ENCODE assay signal across 10 cellular contexts in the genomic region with DNA sequence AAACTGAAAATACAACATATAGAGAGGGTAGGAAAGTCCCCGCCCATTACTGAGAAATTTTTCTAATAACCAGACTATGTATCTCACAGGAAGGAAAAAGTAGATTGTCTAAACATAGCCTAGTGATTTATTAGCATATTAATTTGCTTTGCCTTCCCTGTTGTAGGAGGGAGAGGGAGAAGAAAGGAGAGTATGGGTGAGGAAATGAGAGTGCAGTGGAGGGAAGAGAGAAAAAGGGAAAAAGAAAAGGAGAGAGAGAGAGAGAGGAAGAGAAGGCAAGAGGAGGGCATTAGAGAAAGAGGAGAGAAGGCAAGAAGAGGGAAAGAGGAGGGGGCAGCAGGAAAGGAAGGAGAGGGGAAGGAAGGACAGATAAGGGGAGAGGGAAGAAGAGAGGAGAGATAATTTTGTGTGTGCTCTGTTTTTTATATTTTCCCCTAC. TPM values are rescaled to one million over a fixed set of nuclear protein-coding genes. Genes with fewer than 3 reads are reported as not detected.
DNase-seq lines count a peak whose midpoint lies in the region; TF ChIP-seq lines count a peak whose summit lies in the region.
"Had no signal": no experiment of that assay in that cellular context is flagged by ENCODE, and none has a peak within 500 bp of the region (broad histone marks: within the 10 kb centered on the region; RNA-seq: fewer than 3 reads in every experiment).

No MANE protein-coding gene starts in this region.

- no peak overlapping the region for H2BK12ac ChIP-seq in H9 (ENCODE audit: insufficient read length, low read depth, low read length)

- H3K14ac ChIP-seq in H9 (ENCODE audit: insufficient read depth, low read length): no peak overlapping the region

- no peak overlapping the region for H2AFZ ChIP-seq in H9 (ENCODE audit: low read length)

- no peaks in the 10 kb centered on the region for H3K23me2 ChIP-seq in H9 (ENCODE audit: insufficient read length, low read depth, low read length, poor library complexity, severe bottlenecking)

- TF ChIP-seq CTCF in Calu3 (IDR thresholded peaks at IDR 0.05; ENCODE audit: unreplicated experiment) (no peak), H9 (conservative IDR thresholded peaks at IDR 0.05) (no peak), breast epithelium (IDR thresholded peaks at IDR 0.05) (no peak), neutrophil (IDR thresholded peaks at IDR 0.05) (no peak)

- H3K4me1 ChIP-seq in H9 (ENCODE audit: insufficient read depth, low read length): no peaks in the 10 kb centered on the region
- H3K4me1 ChIP-seq in breast epithelium: no peaks in the 10 kb centered on the region
- peaks cover 0 to 3% of the 10 kb centered on the region in 2 experiments for H3K4me1 ChIP-seq in neutrophil (ENCODE audit: control insufficient read depth in 1 of 2, insufficient read depth in 1 of 2, low read depth in 1 of 2, low read length in 1 of 2)
- H3K4me1 ChIP-seq: BE2C had no signal

- no peak overlapping the region for H2BK5ac ChIP-seq in H9 (ENCODE audit: insufficient read length, low read length)

- no peaks in the 10 kb centered on the region for H3K79me1 ChIP-seq in H9 (ENCODE audit: insufficient read depth, low read depth, low read length, poor library complexity, severe bottlenecking)

- no peak overlapping the region for H3K4ac ChIP-seq in H9 (ENCODE audit: low read depth, low read length)

- H3K4me2 ChIP-seq in H9 (ENCODE audit: insufficient read depth, insufficient read length, low read length): no peak overlapping the region

- H3K27ac ChIP-seq in H9 (ENCODE audit: insufficient read length, low read depth, low read length) (no peak overlapping the region), breast epithelium (peak overlapping the region; percentile 83 to 86), neutrophil (peak overlapping the region; percentile 61)

- H3K56ac ChIP-seq in H9 (ENCODE audit: insufficient read length, low read depth, low read length): no peak overlapping the region

- H3K79me2 ChIP-seq in H9 (ENCODE audit: insufficient read depth, low read length): no peaks in the 10 kb centered on the region

- H3K27me3 Mint-ChIP-seq in Calu3 (ENCODE audit: unreplicated experiment) (no peaks in the 10 kb centered on the region), H9 (ENCODE audit: low read depth) (no peaks in the 10 kb centered on the region)

- no peaks in the 10 kb centered on the region for H4K20me1 ChIP-seq in H9 (ENCODE audit: control insufficient read depth, insufficient read depth, insufficient read length)

- no peaks in the 10 kb centered on the region for H3K36me3 ChIP-seq in breast epithelium
- no peaks in the 10 kb centered on the region for H3K36me3 ChIP-seq in neutrophil
- H3K36me3 ChIP-seq: BE2C had no signal

- intact Hi-C loops in Calu3 (cut with micrococcal nuclease; ENCODE audit: unreplicated experiment): no loop called here
- intact Hi-C loops in breast epithelium (cut with DNase I; ENCODE audit: low total_unique reads): no loop called here
- intact Hi-C loops in head of caudate nucleus (cut with DNase I): no loop called here

- H3T11ph ChIP-seq in H9 (ENCODE audit: low read length): no peak overlapping the region

- no peaks in the 10 kb centered on the region for H3K27me3 ChIP-seq in H9 (ENCODE audit: insufficient read depth, low read length)
- no peaks in the 10 kb centered on the region for H3K27me3 ChIP-seq in breast epithelium
- no peaks in the 10 kb centered on the region for H3K27me3 ChIP-seq in neutrophil
- H3K27me3 ChIP-seq: BE2C had no signal

- H4K5ac ChIP-seq in H9 (ENCODE audit: insufficient read length, low read depth, low read length): no peak overlapping the region

- no TSS peak for BruUV-seq in Calu3 (replicated peaks; lab: Mats Ljungman, UMichigan)

- no peak overlapping the region for H3K18ac ChIP-seq in H9 (ENCODE audit: insufficient read length, low read depth, low read length)

- CTCF ChIA-PET in Calu3 (lab: Charles Lee): interaction anchor here (0.9 to 2.0 kb wide), 8 partner anchors 8 to 192 kb away, joined by 3 to 11 read pairs (median 5); no protein-coding TSS in a partner anchor

- no peak overlapping the region for H3K9ac ChIP-seq in H9 (ENCODE audit: extremely low read depth, insufficient read length, low read length)

- H3K4me3 ChIP-seq in breast epithelium: no peak overlapping the region
- no peak overlapping the region for H3K4me3 ChIP-seq in neutrophil (ENCODE audit: low read depth in 1 of 2, low read length in 1 of 2)

- no CpG with 5 or more reads among the region's 1 CpG for WGBS in H9 (ENCODE audit: extremely low coverage, insufficient read length, low lambda C conversion rate)

- no peak for TF ChIP-seq POLR2A in breast epithelium (IDR thresholded peaks at IDR 0.05)

- H3K9me3 ChIP-seq in H9 (ENCODE audit: control insufficient read depth, low read depth, low read length) (no peaks in the 10 kb centered on the region), breast epithelium (no peaks in the 10 kb centered on the region), neutrophil (no peaks in the 10 kb centered on the region)
- H3K9me3 ChIP-seq: BE2C had no signal

- H3K9me3 Mint-ChIP-seq in Calu3 (ENCODE audit: low read depth, unreplicated experiment) (no peaks in the 10 kb centered on the region), H9 (no peaks in the 10 kb centered on the region; a peak in 1 of 5 replicates)

- no peak overlapping the region for H3K23ac ChIP-seq in H9 (ENCODE audit: insufficient read length, low read depth, low read length)

- H2BK120ac ChIP-seq in H9 (ENCODE audit: low read depth, low read length, poor library complexity, severe bottlenecking): no peak overlapping the region

- no peak overlapping the region for H4K8ac ChIP-seq in H9 (replicated peaks; ENCODE audit: insufficient read length, low read depth, low read length)

- H3K27ac Mint-ChIP-seq in Calu3 (ENCODE audit: unreplicated experiment) (peak overlapping the region; percentile 97), H9 (peak overlapping the region in 2 of 3 experiments; percentile 72 to 85; a peak in 3 of 7 replicates)

- H2AK5ac ChIP-seq in H9 (ENCODE audit: insufficient read length, low read length): no peak overlapping the region

- peaks cover 60% of the 10 kb centered on the region for H3K4me1 Mint-ChIP-seq in Calu3 (ENCODE audit: low read depth, unreplicated experiment)
- H3K4me1 Mint-ChIP-seq in H9: peaks cover 5 to 7% of the 10 kb centered on the region in 2 experiments; a peak in 2 of 4 replicates

- H3K4me3 Mint-ChIP-seq in Calu3 (ENCODE audit: low read depth, unreplicated experiment): peak overlapping the region; percentile 31
- no peak overlapping the region for H3K4me3 Mint-ChIP-seq in H9

- H3K36me3 Mint-ChIP-seq in Calu3 (ENCODE audit: insufficient read depth, unreplicated experiment): peaks cover 45% of the 10 kb centered on the region
- no peaks in the 10 kb centered on the region for H3K36me3 Mint-ChIP-seq in H9 (ENCODE audit: insufficient read depth in 1 of 3, low read depth in 3 of 3)

- H4K91ac ChIP-seq in H9 (ENCODE audit: insufficient read length, low read depth, low read length): no peak overlapping the region

- no peak overlapping the region for H2BK20ac ChIP-seq in H9 (ENCODE audit: low read depth, low read length, poor library complexity, severe bottlenecking)

- DNase-seq in Calu3 (no peak), H9 (no peak), breast epithelium (ENCODE audit: low spot score in 2 of 2) (no peak), head of caudate nucleus (no peak), dedifferentiated amniotic fluid mesenchymal stem cell (ENCODE audit: extremely low spot score) (no peak), OCI-M1 (lab: John Stamatoyannopoulos, UW) (no peak)
- no peak for DNase-seq in activated naive CD4-positive, alpha-beta T cell treated with Interleukin-2 at 50 U/mL for 16 hours
- DNase-seq: BE2C, SHP77 had no signal

- H2BK15ac ChIP-seq in H9 (ENCODE audit: low read depth, low read length): no peak overlapping the region

RNA-seq across cellular contexts. Expression of a gene that starts 3.6 kb away (rescaled TPM):
- 64.2 and 78.7 TPM in 2 replicates for total RNA-seq in Calu3 (2022)
- total RNA-seq in H9 (2021): 0.37 TPM in 1 of 2 replicates, not detected in the other
- 10 to 100 TPM in 2 of 3 donors, 1 to 10 TPM in 1; 6.9 to 13.1 (median 11.7) TPM for total RNA-seq in breast epithelium
